ENCODE assay signal across 1 cellular context in the genomic region with DNA sequence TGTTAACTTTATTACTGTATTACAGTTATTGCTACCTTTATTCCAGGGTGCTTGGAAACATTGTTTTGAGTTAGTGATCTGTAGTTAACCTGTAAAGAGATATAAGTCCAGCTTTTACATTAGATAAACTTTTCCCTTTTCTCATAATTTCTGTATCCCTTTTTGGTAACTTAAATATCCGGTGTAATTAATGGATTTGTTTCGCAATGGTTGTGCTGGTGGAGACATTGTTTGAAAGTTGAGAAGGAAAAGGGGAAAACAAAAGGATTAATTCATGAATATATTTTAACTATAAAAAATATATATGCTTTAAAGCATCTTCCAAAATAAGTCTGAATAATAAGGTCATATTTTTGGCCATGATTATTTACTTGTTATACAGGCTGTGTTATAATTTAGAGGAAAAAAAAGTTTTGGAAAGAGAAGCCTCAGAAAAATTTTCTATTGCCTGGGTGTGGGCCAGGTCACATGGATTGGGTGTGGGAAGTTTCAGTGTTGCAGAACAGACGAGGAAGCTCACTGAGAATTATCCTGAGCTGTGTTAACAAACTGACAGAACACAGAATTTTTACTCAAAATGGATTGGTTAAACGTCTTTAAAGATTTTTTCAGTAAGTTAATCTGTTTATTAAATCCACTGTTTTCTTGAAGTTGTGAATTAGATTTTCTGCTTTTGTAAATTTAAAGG.
A peak's percentile ranks its signal among the peaks of the same experiment; 100 is the strongest.
TF ChIP-seq lines count a peak whose summit lies in the region.

No MANE protein-coding gene starts in this region.

TF ChIP-seq in HepG2, 621 proteins besides CTCF, POLR2A, EP300 and RAD21:
- TF ChIP-seq, protein P1, sequence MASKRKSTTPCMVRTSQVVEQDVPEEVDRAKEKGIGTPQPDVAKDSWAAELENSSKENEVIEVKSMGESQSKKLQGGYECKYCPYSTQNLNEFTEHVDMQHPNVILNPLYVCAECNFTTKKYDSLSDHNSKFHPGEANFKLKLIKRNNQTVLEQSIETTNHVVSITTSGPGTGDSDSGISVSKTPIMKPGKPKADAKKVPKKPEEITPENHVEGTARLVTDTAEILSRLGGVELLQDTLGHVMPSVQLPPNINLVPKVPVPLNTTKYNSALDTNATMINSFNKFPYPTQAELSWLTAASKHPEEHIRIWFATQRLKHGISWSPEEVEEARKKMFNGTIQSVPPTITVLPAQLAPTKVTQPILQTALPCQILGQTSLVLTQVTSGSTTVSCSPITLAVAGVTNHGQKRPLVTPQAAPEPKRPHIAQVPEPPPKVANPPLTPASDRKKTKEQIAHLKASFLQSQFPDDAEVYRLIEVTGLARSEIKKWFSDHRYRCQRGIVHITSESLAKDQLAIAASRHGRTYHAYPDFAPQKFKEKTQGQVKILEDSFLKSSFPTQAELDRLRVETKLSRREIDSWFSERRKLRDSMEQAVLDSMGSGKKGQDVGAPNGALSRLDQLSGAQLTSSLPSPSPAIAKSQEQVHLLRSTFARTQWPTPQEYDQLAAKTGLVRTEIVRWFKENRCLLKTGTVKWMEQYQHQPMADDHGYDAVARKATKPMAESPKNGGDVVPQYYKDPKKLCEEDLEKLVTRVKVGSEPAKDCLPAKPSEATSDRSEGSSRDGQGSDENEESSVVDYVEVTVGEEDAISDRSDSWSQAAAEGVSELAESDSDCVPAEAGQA (IDR thresholded peaks at IDR 0.05; ENCODE audit: low read depth), result no peak
- TF ChIP-seq, protein P1 (CRISPR knock-in tag; IDR thresholded peaks at IDR 0.05; ENCODE audit: borderline replicate concordance), result no peak
- TF ChIP-seq CEBPB (IDR thresholded peaks at IDR 0.05; ENCODE audit: borderline replicate concordance, low read depth, low read length) (peak; percentile 55), AKAP8 (CRISPR knock-in tag; IDR thresholded peaks at IDR 0.05) (no peak), KLF13 (CRISPR knock-in tag; IDR thresholded peaks at IDR 0.05) (no peak), ZNF543 (CRISPR knock-in tag; IDR thresholded peaks at IDR 0.05) (no peak)
- TF ChIP-seq, protein P2, sequence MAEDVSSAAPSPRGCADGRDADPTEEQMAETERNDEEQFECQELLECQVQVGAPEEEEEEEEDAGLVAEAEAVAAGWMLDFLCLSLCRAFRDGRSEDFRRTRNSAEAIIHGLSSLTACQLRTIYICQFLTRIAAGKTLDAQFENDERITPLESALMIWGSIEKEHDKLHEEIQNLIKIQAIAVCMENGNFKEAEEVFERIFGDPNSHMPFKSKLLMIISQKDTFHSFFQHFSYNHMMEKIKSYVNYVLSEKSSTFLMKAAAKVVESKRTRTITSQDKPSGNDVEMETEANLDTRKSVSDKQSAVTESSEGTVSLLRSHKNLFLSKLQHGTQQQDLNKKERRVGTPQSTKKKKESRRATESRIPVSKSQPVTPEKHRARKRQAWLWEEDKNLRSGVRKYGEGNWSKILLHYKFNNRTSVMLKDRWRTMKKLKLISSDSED (CRISPR knock-in tag; IDR thresholded peaks at IDR 0.05), result no peak
